In genomic region chr2:15687243-15687642, GRCh38 we compare ENCODE assay signal across 34 cellular contexts.
"Had no signal": no experiment of that assay in that cellular context is flagged by ENCODE, and none has a peak within 500 bp of the region (broad histone marks: within the 10 kb centered on the region; RNA-seq: fewer than 3 reads in every experiment).

No MANE protein-coding gene starts in this region.

- DNase-seq: Karpas-422, Kasumi-1, MG63, MM.1S, MV-4-11, NCI-H1048, NCI-H1092, NCI-H1092 treated with DMSO at 0.1 percent for 48 hours, NCI-H1105, NCI-H1105 treated with DMSO at 0.1 percent for 48 hours, NCI-H1417, NCI-H1417 treated with DMSO at 0.1 percent for 48 hours, NCI-H1436, NCI-H1436 treated with DMSO at 0.1 percent for 48 hours, NCI-H146, NCI-H1694, NCI-H1694 treated with DMSO at 0.1 percent for 48 hours, NCI-H187, NCI-H187 treated with DMSO at 0.1 percent for 48 hours, NCI-H1930, NCI-H2029, NCI-H2029 treated with DMSO at 0.1 percent for 48 hours, NCI-H2081, NCI-H2081 treated with DMSO at 0.1 percent for 48 hours, NCI-H2107, NCI-H2171, NCI-H2171 treated with DMSO at 0.1 percent for 48 hours, NCI-H2227 treated with DMSO at 0.1 percent for 48 hours, NCI-H226, NCI-H345, NCI-H446, NCI-H446 treated with DMSO at 0.1 percent for 48 hours, NCI-H510A, NCI-H510A treated with DMSO at 0.1 percent for 48 hours had no signal

- H3K4me3 ChIP-seq: MG63 had no signal

- H3K36me3 ChIP-seq: MG63 had no signal

- H3K27me3 ChIP-seq: MG63 had no signal

- H3K9me3 ChIP-seq: MG63 had no signal
